Comparison of ENCODE assay signal across 20 cellular contexts in the genomic region with DNA sequence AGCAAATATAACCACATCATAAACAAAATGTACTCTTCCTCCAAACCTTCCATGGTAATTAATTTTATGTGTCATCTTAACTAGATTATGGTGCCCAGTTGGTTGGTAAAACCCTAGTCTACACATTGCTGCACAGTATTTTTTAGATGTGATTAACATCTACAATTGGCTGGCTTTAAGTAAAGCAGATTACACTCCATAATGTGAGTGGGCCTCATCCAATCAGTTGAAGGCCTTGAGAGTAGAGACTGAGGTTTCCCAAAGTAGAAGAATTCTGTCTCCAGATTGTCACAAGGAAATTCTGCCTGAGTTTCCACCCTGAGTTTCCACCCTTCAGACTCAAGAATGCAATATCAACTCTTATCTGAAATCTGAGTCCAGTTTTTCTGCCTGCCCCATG.
DNase-seq lines count a peak whose midpoint lies in the region; TF ChIP-seq lines count a peak whose summit lies in the region.
"Had no signal": no experiment of that assay in that cellular context is flagged by ENCODE, and none has a peak within 500 bp of the region (broad histone marks: within the 10 kb centered on the region; RNA-seq: fewer than 3 reads in every experiment).

No MANE protein-coding gene starts in this region.

- no peak overlapping the region for H3K4me3 ChIP-seq in HEK293 (ENCODE audit: low read depth, low read length)
- H3K4me3 ChIP-seq in coronary artery: no peak overlapping the region
- H3K4me3 ChIP-seq: A549; BLaER1 treated with 17β-estradiol and CSF1 and Interleukin-3, amounts not matched to agents 10 nM and 100 nM; GM12878 had no signal

- no peak for TF ChIP-seq CTCF in HEK293 (tag by site-specific recombination; IDR thresholded peaks at IDR 0.05)
- TF ChIP-seq CTCF in coronary artery (IDR thresholded peaks at IDR 0.05): no peak

- H3K36me3 ChIP-seq in HEK293 (ENCODE audit: control insufficient read depth in 2 of 2, insufficient read depth in 1 of 2, low read length in 2 of 2): no peaks in the 10 kb centered on the region
- H3K36me3 ChIP-seq: BLaER1 treated with 17β-estradiol and CSF1 and Interleukin-3, amounts not matched to agents 10 nM and 100 nM had no signal

- H3K27ac ChIP-seq in HEK293 (ENCODE audit: extremely low read depth, low read depth, low read length) (no peak overlapping the region), caudate nucleus (ENCODE audit: low read depth, low read length) (peak overlapping the region; percentile 26), coronary artery (no peak overlapping the region)
- H3K27ac ChIP-seq: 22Rv1; A549; BLaER1 treated with 17β-estradiol and CSF1 and Interleukin-3, amounts not matched to agents 10 nM and 100 nM; C4-2B had no signal

- POLR2A ChIA-PET in HEK293 (lab: Yijun Ruan, JAX): no interaction called here

- CTCF ChIA-PET in HEK293 (lab: Yijun Ruan, JAX): interaction anchor here (0.9 kb wide), 1 partner anchor 31 kb away, joined by 4 read pairs; no protein-coding TSS in a partner anchor

- H3K4me1 ChIP-seq in HEK293 (ENCODE audit: control insufficient read depth, insufficient read depth, low read length): no peaks in the 10 kb centered on the region
- H3K4me1 ChIP-seq: BLaER1 treated with 17β-estradiol and CSF1 and Interleukin-3, amounts not matched to agents 10 nM and 100 nM had no signal

- no peaks in the 10 kb centered on the region for H3K9me3 ChIP-seq in HEK293 (ENCODE audit: control insufficient read depth, insufficient read depth, low read depth, low read length)
- H3K9me3 ChIP-seq: A549; BLaER1 treated with 17β-estradiol and CSF1 and Interleukin-3, amounts not matched to agents 10 nM and 100 nM had no signal

- DNase-seq in NCI-H82 treated with DMSO at 0.1 percent for 48 hours (lab: John Stamatoyannopoulos, UW; ENCODE audit: unreplicated experiment): peak; percentile 6
- DNase-seq in caudate nucleus (lab: John Stamatoyannopoulos, UW): no peak
- no peak for DNase-seq in cortex of kidney (lab: John Stamatoyannopoulos, UW)
- no peak for DNase-seq in coronary artery (ENCODE audit: low spot score)
- DNase-seq: AML-193; CD4-positive, alpha-beta T cell; CD8-positive, alpha-beta T cell; COR-L47; DMS 273 treated with DMSO at 0.1 percent for 48 hours; DMS153; DMS79; DND-41; EL; GDM1 had no signal

TF ChIP-seq in HEK293, 187 proteins besides CTCF, POLR2A, EP300 and RAD21:
- TF ChIP-seq, protein P1, sequence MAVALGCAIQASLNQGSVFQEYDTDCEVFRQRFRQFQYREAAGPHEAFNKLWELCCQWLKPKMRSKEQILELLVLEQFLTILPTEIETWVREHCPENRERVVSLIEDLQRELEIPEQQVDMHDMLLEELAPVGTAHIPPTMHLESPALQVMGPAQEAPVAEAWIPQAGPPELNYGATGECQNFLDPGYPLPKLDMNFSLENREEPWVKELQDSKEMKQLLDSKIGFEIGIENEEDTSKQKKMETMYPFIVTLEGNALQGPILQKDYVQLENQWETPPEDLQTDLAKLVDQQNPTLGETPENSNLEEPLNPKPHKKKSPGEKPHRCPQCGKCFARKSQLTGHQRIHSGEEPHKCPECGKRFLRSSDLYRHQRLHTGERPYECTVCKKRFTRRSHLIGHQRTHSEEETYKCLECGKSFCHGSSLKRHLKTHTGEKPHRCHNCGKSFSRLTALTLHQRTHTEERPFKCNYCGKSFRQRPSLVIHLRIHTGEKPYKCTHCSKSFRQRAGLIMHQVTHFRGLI (tag by site-specific recombination; IDR thresholded peaks at IDR 0.05): no peak
- TF ChIP-seq ZNF530 (tag by site-specific recombination; IDR thresholded peaks at IDR 0.05; ENCODE audit: low read depth) (no peak), REPIN1 (tag by site-specific recombination; IDR thresholded peaks at IDR 0.05; ENCODE audit: low read depth) (no peak), ZNF610 (tag by site-specific recombination; IDR thresholded peaks at IDR 0.05; ENCODE audit: borderline replicate concordance) (no peak), ZNF10 (tag by site-specific recombination; IDR thresholded peaks at IDR 0.05) (peak; percentile 69), ZSCAN30 (tag by site-specific recombination; IDR thresholded peaks at IDR 0.05) (no peak), ZNF660 (tag by site-specific recombination; IDR thresholded peaks at IDR 0.05) (no peak), ZNF664 (tag by site-specific recombination; IDR thresholded peaks at IDR 0.05) (no peak), ZNF558 (tag by site-specific recombination; IDR thresholded peaks at IDR 0.05) (no peak)
